ENCODE assay signal across 8 cellular contexts in the genomic region with DNA sequence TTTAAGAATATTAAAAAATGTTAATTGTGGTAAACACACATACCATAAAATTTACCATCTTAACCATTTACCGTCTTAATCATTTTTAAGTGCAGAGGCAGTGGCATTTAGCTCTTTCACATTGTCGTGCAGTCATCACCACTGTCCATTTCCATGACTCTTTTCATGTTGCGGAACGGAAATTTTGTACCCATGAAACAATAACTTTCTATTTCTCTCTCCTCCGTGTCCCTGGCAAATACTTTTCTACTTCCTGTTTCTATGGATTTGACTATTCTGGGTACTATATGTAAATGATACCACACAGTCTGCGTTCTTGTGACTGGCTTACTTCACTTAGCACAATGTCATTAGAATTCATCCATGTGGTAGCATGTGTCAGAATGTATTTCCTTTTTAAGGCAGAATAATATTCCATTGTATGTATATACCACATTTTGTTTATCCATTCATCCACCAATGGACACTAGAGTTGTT. TPM values are rescaled to one million over a fixed set of nuclear protein-coding genes. Genes with fewer than 3 reads are reported as not detected.
DNase-seq lines count a peak whose midpoint lies in the region; ATAC-seq and TF ChIP-seq lines count a peak whose summit lies in the region.

No MANE protein-coding gene starts in this region.

- no peak for TF ChIP-seq POLR2A in GM18505 (IDR thresholded peaks at IDR 0.05; ENCODE audit: borderline replicate concordance, extremely low read depth, insufficient read depth, insufficient read length)
- no peak for TF ChIP-seq POLR2A in right lobe of liver (IDR thresholded peaks at IDR 0.05)
- no peak for TF ChIP-seq POLR2A in adrenal gland (IDR thresholded peaks at IDR 0.05)
- no peak for TF ChIP-seq POLR2A in body of pancreas (IDR thresholded peaks at IDR 0.05)

- intact Hi-C loops in right lobe of liver (cut with DNase I): no loop called here
- intact Hi-C loops in adrenal gland (cut with DNase I): no loop called here
- intact Hi-C loops in body of pancreas (cut with DNase I): no loop called here

- H3K27ac ChIP-seq in right lobe of liver (peak overlapping the region in 1 of 3 donors; percentile 57), adrenal gland (peak overlapping the region in 2 of 5 donors; percentile 26 to 43), body of pancreas (peak overlapping the region in 1 of 4 donors; percentile 61)

- H3K4me1 ChIP-seq in right lobe of liver (peaks cover 0 to 23% (median 8%) of the 10 kb centered on the region in 4 donors), adrenal gland (replicated peaks in 1 of 2) (peaks cover 21 to 53% of the 10 kb centered on the region in 2 donors), body of pancreas (peaks cover 27% of the 10 kb centered on the region)

- WGBS in right lobe of liver (ENCODE audit: insufficient coverage, low coverage, low lambda C conversion rate, missing lambda C conversion rate): 82% methylated on average over 6 of the region's 6 CpGs
- WGBS in adrenal gland, 4 donors: 75 to 84% (median 81%) methylated on average over 6 of the region's 6 CpGs
- 78 to 86% methylated on average over 6 of the region's 6 CpGs for WGBS in body of pancreas, 2 donors

- H3K4me3 ChIP-seq in right lobe of liver (no peak overlapping the region), adrenal gland (no peak overlapping the region), body of pancreas (no peak overlapping the region)

- H3K27me3 ChIP-seq in right lobe of liver (no peaks in the 10 kb centered on the region), adrenal gland (no peaks in the 10 kb centered on the region), body of pancreas (no peaks in the 10 kb centered on the region)

- no peaks in the 10 kb centered on the region for H3K36me3 ChIP-seq in right lobe of liver
- H3K36me3 ChIP-seq in adrenal gland (replicated peaks in 1 of 2): no peaks in the 10 kb centered on the region
- H3K36me3 ChIP-seq in body of pancreas (replicated peaks in 1 of 2; ENCODE audit: insufficient read depth in 1 of 2, low read depth in 2 of 2): no peaks in the 10 kb centered on the region

- DNase-seq in SK-MEL-5 (ENCODE audit: low read depth, low spot score) (peak; percentile 28), lung microvascular endothelial cell (ENCODE audit: low read depth in 2 of 2) (peak; percentile 62 to 81), HK-2 (ENCODE audit: unreplicated experiment) (no peak), right lobe of liver (no peak), adrenal gland (no peak), body of pancreas (no peak)

- TF ChIP-seq CTCF in right lobe of liver (IDR thresholded peaks at IDR 0.05) (no peak), adrenal gland (IDR thresholded peaks at IDR 0.05) (no peak), body of pancreas (IDR thresholded peaks at IDR 0.05) (no peak)

- in situ Hi-C loops in SK-MEL-5 (cut with HindIII; ENCODE audit: low pct_unique_long_range_greater_than_20kb, low sequenced_read_pairs): no loop called here

- ATAC-seq in GM18505 (IDR thresholded peaks at IDR 0.05; ENCODE audit: unreplicated experiment) (peak; percentile 41), HG02588 (IDR thresholded peaks at IDR 0.05; ENCODE audit: unreplicated experiment) (peak; percentile 65), right lobe of liver (no peak), body of pancreas (no peak)

- H3K9me3 ChIP-seq in right lobe of liver (no peaks in the 10 kb centered on the region), adrenal gland (replicated peaks in 1 of 3) (no peaks in the 10 kb centered on the region), body of pancreas (no peaks in the 10 kb centered on the region)

RNA-seq across cellular contexts. Expression of gene AKAP13, which starts 27.9 kb away (rescaled TPM):
- 36.0 and 49.1 TPM in 2 replicates for total RNA-seq in SK-MEL-5 (2014; rRNA removed; shearing (Covaris generic))
- 21.3 and 34.1 TPM in 2 replicates for polyA plus RNA-seq in SK-MEL-5 (2015; cell fraction: cytosol; rRNA removed)
- 29.1 and 46.0 TPM in 2 replicates for polyA plus RNA-seq in SK-MEL-5 (2015; cell fraction: nucleus; rRNA removed)
- total RNA-seq in lung microvascular endothelial cell: 44.4 and 50.3 TPM in 2 replicates
- total RNA-seq in right lobe of liver: 10 to 100 TPM; 50.1 to 73.1 (median 63.9) TPM
- 100 to 1,000 TPM in 4 of 8 donors, 10 to 100 TPM in 4; 69.3 to 144 (median 108) TPM for total RNA-seq in adrenal gland
- 10 to 100 TPM; 42.7 to 83.6 (median 63.0) TPM for polyA plus RNA-seq in adrenal gland
- total RNA-seq in body of pancreas: 100 to 1,000 TPM; 102 to 160 TPM

Comparison
In these comparisons a context has a peak if more than half of its experiments do, and no peak if none do; other contexts are left out.
1. ATAC-seq: peak in GM18505 (single experiment) and HG02588 (single experiment); none in right lobe of liver (0 of 4) and body of pancreas (single experiment).
2. DNase-seq: peak in SK-MEL-5 (single experiment) and lung microvascular endothelial cell (2 of 2); none in HK-2 (single experiment), right lobe of liver (0 of 3), adrenal gland (0 of 7) and body of pancreas (0 of 4).